ENCODE assay signal across 8 cellular contexts in genomic region chr5:134905246-134905996, GRCh38. TPM values are rescaled to one million over a fixed set of nuclear protein-coding genes. Genes with fewer than 3 reads are reported as not detected.
DNase-seq lines count a peak whose midpoint lies in the region; ATAC-seq, FAIRE-seq and TF ChIP-seq lines count a peak whose summit lies in the region.

No MANE protein-coding gene starts in this region.

- no peaks in the 10 kb centered on the region for H3K36me3 ChIP-seq in Loucy (ENCODE audit: insufficient read depth, low read length)
- peaks cover 0 to 23% (median 14%) of the 10 kb centered on the region in 9 donors for H3K36me3 ChIP-seq in heart left ventricle
- no peaks in the 10 kb centered on the region for H3K36me3 ChIP-seq in urinary bladder (ENCODE audit: insufficient read depth)

- H3K9me3 ChIP-seq in Loucy (ENCODE audit: insufficient read depth, low read depth, low read length): no peaks in the 10 kb centered on the region
- no peaks in the 10 kb centered on the region for H3K9me3 ChIP-seq in heart left ventricle

- peak overlapping the region; percentile 98 to 100 (median 100) for H3K27ac ChIP-seq in heart left ventricle
- peak overlapping the region; percentile 99 for H3K27ac ChIP-seq in urinary bladder (ENCODE audit: low read depth)

- H2AFZ ChIP-seq in Loucy (ENCODE audit: low read length): peak overlapping the region; percentile 97

- H3K27me3 ChIP-seq in Loucy (ENCODE audit: insufficient read depth, low read length, poor library complexity, severe bottlenecking) (no peaks in the 10 kb centered on the region), heart left ventricle (no peaks in the 10 kb centered on the region)

- H3F3A ChIP-seq in Loucy (ENCODE audit: low read depth): peaks cover 3% of the 10 kb centered on the region; the same call in 1 of the 2 replicates

- WGBS in heart left ventricle, 4 donors: 0 to 1% (median 0%) methylated on average over 40 to 54 of the region's 54 CpGs
- WGBS in urinary bladder: under 1% methylated on average over 54 of the region's 54 CpGs

- peak; percentile 80 for FAIRE-seq in G401.6 (lab: Jason Lieb, UNC)

- H3K4me2 ChIP-seq in Loucy (ENCODE audit: low read depth, low read length, poor library complexity, severe bottlenecking): peak overlapping the region; percentile 70

- H3K4me3 ChIP-seq in Loucy (ENCODE audit: low read length, poor library complexity, severe bottlenecking) (peak overlapping the region; percentile 96), heart left ventricle (peak overlapping the region; percentile 45 to 97 (median 86)), urinary bladder (ENCODE audit: low read depth, low read length) (peak overlapping the region; percentile 92)

- intact Hi-C loops in heart left ventricle (cut with DNase I): loop anchor here (1.0 to 10.0 kb wide), 10 partner anchors 31 to 168 kb away; partner anchors contain the start of genes CAMLG (in 5 of the 10), C5orf24 (in 3 of the 10) and TXNDC15 (in 2 of the 10)
- intact Hi-C loops in posterior cingulate gyrus (cut with DNase I): loop anchor here (1.0 to 10.0 kb wide), 5 partner anchors 31 to 289 kb away; partner anchors contain the start of genes CAMLG, DDX46 and TXNDC15

- peaks cover 12% of the 10 kb centered on the region; the same call in 1 of the 2 replicates for H3K79me2 ChIP-seq in Loucy (ENCODE audit: insufficient read depth, low read length)

- peak; percentile 1 to 64 (median 32) for ATAC-seq in heart left ventricle

- DNase-seq in H4 (ENCODE audit: low spot score) (peak; percentile 67), SKM-1 (lab: John Stamatoyannopoulos, UW; ENCODE audit: unreplicated experiment) (peak; percentile 35), heart left ventricle (no peak), posterior cingulate gyrus (peak in 7 of 10 donors; percentile 21 to 92 (median 41))
- DNase-seq in activated naive CD8-positive, alpha-beta T cell treated with anti-CD3 and anti-CD28 coated beads, Interleukin-2, amount 50 U/mL, for 16 hours (ENCODE audit: low read depth, low spot score): peak; percentile 14

- H3K9ac ChIP-seq in Loucy (ENCODE audit: low read depth, low read length, poor library complexity, severe bottlenecking): peak overlapping the region; percentile 91

- no peaks in the 10 kb centered on the region for H3K9me2 ChIP-seq in Loucy (replicated peaks; ENCODE audit: low read depth, low read length)

- TF ChIP-seq POLR2A in heart left ventricle (IDR thresholded peaks at IDR 0.05): no peak

- TF ChIP-seq CTCF in Loucy (conservative IDR thresholded peaks at IDR 0.05; ENCODE audit: low read length) (peak; percentile 60), heart left ventricle (IDR thresholded peaks at IDR 0.05) (peak; percentile 65 to 85 (median 78))

- H4K20me1 ChIP-seq in Loucy (ENCODE audit: insufficient read depth, low read length, poor library complexity, severe bottlenecking): no peaks in the 10 kb centered on the region

- H3K4me1 ChIP-seq in Loucy (ENCODE audit: insufficient read depth, low read length, poor library complexity, severe bottlenecking): peaks cover 4% of the 10 kb centered on the region
- H3K4me1 ChIP-seq in heart left ventricle: peaks cover 0 to 23% (median 0%) of the 10 kb centered on the region in 12 donors
- no peaks in the 10 kb centered on the region for H3K4me1 ChIP-seq in urinary bladder (ENCODE audit: insufficient read depth)

RNA-seq across cellular contexts. Expression of gene PCBD2, which starts 0.5 kb away (rescaled TPM):
- total RNA-seq in H4 (2014; rRNA removed; shearing (Covaris generic)): 7.6 and 9.9 TPM in 2 replicates
- total RNA-seq in heart left ventricle: 10 to 100 TPM; 14.0 to 31.6 (median 21.2) TPM
- polyA plus RNA-seq in heart left ventricle: 10 to 100 TPM in 1 of 2 donors, 1 to 10 TPM in 1; 9.1 to 10.4 TPM
- 11.9 TPM for total RNA-seq in urinary bladder
- polyA plus RNA-seq in urinary bladder: 5.4 TPM

RNA-seq across cellular contexts. Expression of gene TXNDC15, which starts 31.2 kb away (rescaled TPM):
- total RNA-seq in H4 (2014; rRNA removed; shearing (Covaris generic)): 107 and 129 TPM in 2 replicates
- total RNA-seq in heart left ventricle (10 to 100 TPM; 38.4 to 59.7 (median 55.6) TPM), urinary bladder (133 TPM)
- polyA plus RNA-seq in heart left ventricle (100 to 1,000 TPM in 1 of 2 donors, 10 to 100 TPM in 1; 46.3 to 129 TPM), urinary bladder (94.2 TPM)

RNA-seq across cellular contexts. Expression of gene C5orf24, which starts 59.7 kb away (rescaled TPM):
- total RNA-seq in H4 (2014; rRNA removed; shearing (Covaris generic)): 28.5 and 41.4 TPM in 2 replicates
- total RNA-seq in heart left ventricle (10 to 100 TPM; 23.4 to 32.9 (median 27.0) TPM), urinary bladder (73.4 TPM)
- polyA plus RNA-seq in heart left ventricle (10 to 100 TPM; 10.9 to 33.4 TPM), urinary bladder (34.1 TPM)

Comparison
In these comparisons a context has a peak if more than half of its experiments do, and no peak if none do; other contexts are left out.
1. DNase-seq: peak in H4 (single experiment), SKM-1 (single experiment), activated naive CD8-positive, alpha-beta T cell treated with anti-CD3 and anti-CD28 coated beads, Interleukin-2, amount 50 U/mL, for 16 hours (single experiment) and posterior cingulate gyrus (7 of 10); none in heart left ventricle (0 of 5).
2. Peak in every context shown above with its lines, with median percentiles within 50 percentile points of each other: H3K4me3 ChIP-seq.